In the genomic region with DNA sequence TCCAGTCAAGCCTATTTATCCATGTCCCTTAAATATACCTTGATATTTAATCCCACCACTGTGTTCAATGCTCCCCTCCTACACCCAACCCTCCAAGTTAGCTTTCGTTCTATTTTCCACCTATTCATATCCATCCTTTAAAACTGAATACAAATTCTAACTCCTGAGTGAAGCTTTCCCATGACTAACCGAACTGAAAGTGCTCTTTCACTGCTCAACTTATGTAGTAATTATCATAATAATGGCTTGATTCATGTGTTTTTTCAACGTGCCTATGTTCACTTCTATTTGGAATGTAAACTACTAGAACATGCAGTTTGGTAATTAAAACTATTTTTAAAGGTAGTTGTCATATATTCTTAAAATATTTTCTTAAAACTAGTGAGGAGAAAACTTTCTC, we compare ENCODE assay signal across 22 cellular contexts. TPM values are rescaled to one million over a fixed set of nuclear protein-coding genes. Genes with fewer than 3 reads are reported as not detected.
DNase-seq lines count a peak whose midpoint lies in the region; ATAC-seq and TF ChIP-seq lines count a peak whose summit lies in the region.
"Had no signal": no experiment of that assay in that cellular context is flagged by ENCODE, and none has a peak within 500 bp of the region (broad histone marks: within the 10 kb centered on the region; RNA-seq: fewer than 3 reads in every experiment).

No MANE protein-coding gene starts in this region.

- H3K36me3 ChIP-seq in endodermal cell (ENCODE audit: control insufficient read depth, insufficient read depth, low read length) (peaks cover 11% of the 10 kb centered on the region), iPS-20b (ENCODE audit: insufficient read depth, low read depth, low read length) (peaks cover 4% of the 10 kb centered on the region; the same call in 1 of the 2 replicates), left lung (peaks cover 0 to 9% of the 10 kb centered on the region in 2 donors)

- intact Hi-C loops in left lung (cut with DNase I) = no loop called here

- TF ChIP-seq CTCF in endodermal cell (conservative IDR thresholded peaks at IDR 0.05) (no peak), left lung (IDR thresholded peaks at IDR 0.05) (no peak)

- H3K27me3 ChIP-seq in endodermal cell (ENCODE audit: control insufficient read depth, insufficient read depth, low read length, poor library complexity, severe bottlenecking) (no peaks in the 10 kb centered on the region), iPS-20b (ENCODE audit: insufficient read depth, low read length) (no peaks in the 10 kb centered on the region), left lung (no peaks in the 10 kb centered on the region)
- H3K27me3 ChIP-seq: BLaER1 had no signal

- ATAC-seq in HG03565 (IDR thresholded peaks at IDR 0.05; ENCODE audit: unreplicated experiment) = no peak
- no peak for ATAC-seq in left lung
- no peak for ATAC-seq in activated T-helper 17 cell treated with anti-CD3 and anti-CD28 coated beads, Interleukin-2, amount 50 U/mL, for 72 hours (replicated peaks)
- ATAC-seq: CD8-positive, alpha-beta T cell; GM12878; HCT116; HepG2 had no signal

- peaks cover 14% of the 10 kb centered on the region for H3K4me1 Mint-ChIP-seq in endodermal cell
- H3K4me1 Mint-ChIP-seq in activated T-helper 17 cell treated with anti-CD3 and anti-CD28 coated beads, Interleukin-2, amount 50 U/mL, for 72 hours = no peaks in the 10 kb centered on the region
- H3K4me1 Mint-ChIP-seq: IgD-negative memory B cell had no signal

- H3K4me3 Mint-ChIP-seq in endodermal cell = no peak overlapping the region
- H3K4me3 Mint-ChIP-seq in activated T-helper 17 cell treated with anti-CD3 and anti-CD28 coated beads, Interleukin-2, amount 50 U/mL, for 72 hours = no peak overlapping the region
- H3K4me3 Mint-ChIP-seq: CD8-positive, alpha-beta T cell; HFFc6; IgD-negative memory B cell had no signal

- H3K4me1 ChIP-seq in endodermal cell (ENCODE audit: control insufficient read depth, insufficient read depth, low read length) = peaks cover 7% of the 10 kb centered on the region
- H3K4me1 ChIP-seq in iPS-20b (ENCODE audit: insufficient read depth, low read length) = peaks cover 9% of the 10 kb centered on the region
- H3K4me1 ChIP-seq in left lung = no peaks in the 10 kb centered on the region
- H3K4me1 ChIP-seq: BLaER1 had no signal

- no peaks in the 10 kb centered on the region for H3K27me3 Mint-ChIP-seq in endodermal cell (ENCODE audit: insufficient read depth)
- no peaks in the 10 kb centered on the region for H3K27me3 Mint-ChIP-seq in activated T-helper 17 cell treated with anti-CD3 and anti-CD28 coated beads, Interleukin-2, amount 50 U/mL, for 72 hours
- H3K27me3 Mint-ChIP-seq: IgD-negative memory B cell had no signal

- peak overlapping the region; percentile 49 for H3K27ac Mint-ChIP-seq in endodermal cell
- no peak overlapping the region for H3K27ac Mint-ChIP-seq in activated T-helper 17 cell treated with anti-CD3 and anti-CD28 coated beads, Interleukin-2, amount 50 U/mL, for 72 hours
- H3K27ac Mint-ChIP-seq: CD8-positive, alpha-beta T cell; HFFc6 had no signal

- H3K27ac ChIP-seq in endodermal cell (ENCODE audit: low read depth, low read length) = no peak overlapping the region
- no peak overlapping the region for H3K27ac ChIP-seq in iPS-20b (ENCODE audit: low read length)
- H3K27ac ChIP-seq in left lung = no peak overlapping the region
- H3K27ac ChIP-seq: 22Rv1, BLaER1, GM23248 had no signal

- DNase-seq in COLO829 (ENCODE audit: low spot score) = peak; percentile 59
- DNase-seq in SK-MEL-5 (ENCODE audit: low read depth, low spot score) = peak; percentile 52
- DNase-seq in endodermal cell = no peak
- DNase-seq in stimulated activated CD8-positive, alpha-beta memory T cell treated with anti-CD3 and anti-CD28 coated beads, Interleukin-4, amount 100 ng/mL, for 48 hours = no peak
- DNase-seq in left lung = no peak
- DNase-seq: CD8-positive, alpha-beta T cell; COR-L47; DMS 273 treated with DMSO at 0.1 percent for 48 hours; DMS53; DND-41; EL; GM23248; HFFc6 had no signal

- H3K4me3 ChIP-seq in endodermal cell (ENCODE audit: low read length) = no peak overlapping the region
- 0 out of 2 replicates have a peak overlapping the region, but pooled peaks have one; percentile 16 for H3K4me3 ChIP-seq in iPS-20b (ENCODE audit: low read length)
- no peak overlapping the region for H3K4me3 ChIP-seq in left lung
- H3K4me3 ChIP-seq: BLaER1, GM12878, GM23248 had no signal

- H3K9ac ChIP-seq in endodermal cell (ENCODE audit: extremely low read depth, low read length, poor library complexity, severe bottlenecking) (no peak overlapping the region), iPS-20b (ENCODE audit: low read depth, low read length) (no peak overlapping the region)
- H3K9ac ChIP-seq: BLaER1, GM23248 had no signal

- 55% methylated on average over 3 of the region's 3 CpGs; no CpG with 5 or more reads in 1 of the 2 experiments for whole genome bisulfite sequencing in endodermal cell (ENCODE audit: insufficient coverage in 1 of 2, insufficient read length in 1 of 2), 2 experiments

- no peaks in the 10 kb centered on the region for H3K9me3 Mint-ChIP-seq in endodermal cell
- H3K9me3 Mint-ChIP-seq in activated T-helper 17 cell treated with anti-CD3 and anti-CD28 coated beads, Interleukin-2, amount 50 U/mL, for 72 hours = no peaks in the 10 kb centered on the region
- H3K9me3 Mint-ChIP-seq: CD8-positive, alpha-beta T cell; HFFc6; IgD-negative memory B cell had no signal

- in situ Hi-C loops in SK-MEL-5 (cut with HindIII; ENCODE audit: low pct_unique_long_range_greater_than_20kb, low sequenced_read_pairs) = no loop called here

- H3K9me3 ChIP-seq in endodermal cell (ENCODE audit: control insufficient read depth, low read length) (peaks cover under 1% of the 10 kb centered on the region), iPS-20b (ENCODE audit: insufficient read depth, low read depth, low read length) (no peaks in the 10 kb centered on the region), left lung (no peaks in the 10 kb centered on the region)

- peaks cover 14% of the 10 kb centered on the region for H3K36me3 Mint-ChIP-seq in endodermal cell (ENCODE audit: low read depth)
- peaks cover 43% of the 10 kb centered on the region for H3K36me3 Mint-ChIP-seq in activated T-helper 17 cell treated with anti-CD3 and anti-CD28 coated beads, Interleukin-2, amount 50 U/mL, for 72 hours (ENCODE audit: low read depth)

RNA-seq across cellular contexts. Expression of gene NDUFB2, which starts 58.0 kb away (rescaled TPM):
- 230 and 286 TPM in 2 replicates for total RNA-seq in SK-MEL-5 (2014; rRNA removed; shearing (Covaris generic))
- 287 and 528 TPM in 2 replicates for polyA plus RNA-seq in SK-MEL-5 (2015; cell fraction: cytosol; rRNA removed)
- polyA plus RNA-seq in SK-MEL-5 (2015; cell fraction: nucleus; rRNA removed) = 44.7 and 103 TPM in 2 replicates
- 100 to 1,000 TPM; 180 to 202 TPM for total RNA-seq in endodermal cell
- 183 TPM for polyA plus RNA-seq in endodermal cell (2013, experiment 1 of 2)
- polyA plus RNA-seq in endodermal cell (2013, experiment 2 of 2) = 170 TPM
- 100 to 1,000 TPM; 176 to 242 TPM for total RNA-seq in left lung
- total RNA-seq in activated T-helper 17 cell treated with anti-CD3 and anti-CD28 coated beads, Interleukin-2, amount 50 U/mL, for 72 hours = 100 to 1,000 TPM in 1 of 2 donors, 10 to 100 TPM in 1; 92.7 to 215 TPM

Comparison
In these comparisons a context has a peak if more than half of its experiments do, and no peak if none do; other contexts are left out.
1. DNase-seq: peak in COLO829 (single experiment) and SK-MEL-5 (single experiment); none in endodermal cell (single experiment), stimulated activated CD8-positive, alpha-beta memory T cell treated with anti-CD3 and anti-CD28 coated beads, Interleukin-4, amount 100 ng/mL, for 48 hours (single experiment) and left lung (0 of 2).